Comparison of ENCODE assay signal across 8 cellular contexts in genomic region chr9:755454-756381, GRCh38.
A peak's percentile ranks its signal among the peaks of the same experiment; 100 is the strongest.
DNase-seq lines count a peak whose midpoint lies in the region; ATAC-seq and TF ChIP-seq lines count a peak whose summit lies in the region.

No MANE protein-coding gene starts in this region.

- no peak for TF ChIP-seq CTCF in omental fat pad (IDR thresholded peaks at IDR 0.05)

- H3K4me1 ChIP-seq in thymus (ENCODE audit: control insufficient read depth, insufficient read depth, low read length): peaks cover 6% of the 10 kb centered on the region

- CTCF ChIA-PET in activated CD8-positive, alpha-beta memory T cell treated with anti-CD3 and anti-CD28 coated beads, Interleukin-2, amount 10 ng/mL, durations not matched to agents 7 days and 5 days (lab: Charles Lee): interaction anchor here (0.6 to 12.1 kb wide), 9 partner anchors 9 to 1290 kb away, joined by 3 to 108 read pairs (median 4); no protein-coding TSS in a partner anchor

- peaks cover 79% of the 10 kb centered on the region for H3K4me1 Mint-ChIP-seq in activated CD8-positive, alpha-beta memory T cell treated with anti-CD3 and anti-CD28 coated beads, Interleukin-2, amount 10 ng/mL, durations not matched to agents 7 days and 5 days

- no peaks in the 10 kb centered on the region for H3K36me3 Mint-ChIP-seq in activated CD8-positive, alpha-beta memory T cell treated with anti-CD3 and anti-CD28 coated beads, Interleukin-2, amount 10 ng/mL, durations not matched to agents 7 days and 5 days

- peak overlapping the region; percentile 0 for H3K27ac ChIP-seq in thymus (ENCODE audit: low read depth)

- ATAC-seq in activated CD8-positive, alpha-beta memory T cell treated with anti-CD3 and anti-CD28 coated beads, Interleukin-2, amount 10 ng/mL, durations not matched to agents 7 days and 5 days: peak; percentile 75
- ATAC-seq in omental fat pad (ENCODE audit: low FRiP score): no peak

- no peaks in the 10 kb centered on the region for H3K9me3 Mint-ChIP-seq in activated CD8-positive, alpha-beta memory T cell treated with anti-CD3 and anti-CD28 coated beads, Interleukin-2, amount 10 ng/mL, durations not matched to agents 7 days and 5 days (ENCODE audit: low read depth)

- peaks cover 8% of the 10 kb centered on the region for H3K27me3 Mint-ChIP-seq in activated CD8-positive, alpha-beta memory T cell treated with anti-CD3 and anti-CD28 coated beads, Interleukin-2, amount 10 ng/mL, durations not matched to agents 7 days and 5 days

- H3K9me3 ChIP-seq in thymus (ENCODE audit: control insufficient read depth): no peaks in the 10 kb centered on the region

- no peaks in the 10 kb centered on the region for H3K36me3 ChIP-seq in thymus (ENCODE audit: control insufficient read depth, insufficient read depth)

- peak overlapping the region; percentile 46 for H3K4me3 Mint-ChIP-seq in activated CD8-positive, alpha-beta memory T cell treated with anti-CD3 and anti-CD28 coated beads, Interleukin-2, amount 10 ng/mL, durations not matched to agents 7 days and 5 days

- 93% methylated on average over 12 of the region's 12 CpGs for WGBS in thymus

- H3K4me3 ChIP-seq in thymus (ENCODE audit: low read length): no peak overlapping the region

- peak; percentile 87 for DNase-seq in activated CD8-positive, alpha-beta memory T cell treated with anti-CD3 and anti-CD28 coated beads, Interleukin-2, amount 10 ng/mL, durations not matched to agents 7 days and 5 days
- no peak for DNase-seq in activated CD8-positive, alpha-beta memory T cell treated with anti-CD3 and anti-CD28 coated beads, Interleukin-2, amount 50 U/mL, for 48 hours
- DNase-seq in RKO (ENCODE audit: low spot score) (peak; percentile 56), fibroblast of gingiva (ENCODE audit: low read depth) (peak; percentile 78), NCI-H446 (lab: John Stamatoyannopoulos, UW) (no peak), NCI-H748 treated with DMSO at 0.1 percent for 48 hours (lab: John Stamatoyannopoulos, UW) (no peak), omental fat pad (ENCODE audit: low spot score) (no peak)

- H3K27ac Mint-ChIP-seq in activated CD8-positive, alpha-beta memory T cell treated with anti-CD3 and anti-CD28 coated beads, Interleukin-2, amount 10 ng/mL, durations not matched to agents 7 days and 5 days: peak overlapping the region; percentile 76

- no peaks in the 10 kb centered on the region for H3K27me3 ChIP-seq in thymus (ENCODE audit: control insufficient read depth, insufficient read depth)

Comparison
In these comparisons a context has a peak if more than half of its experiments do, and no peak if none do; other contexts are left out.
1. DNase-seq: peak in activated CD8-positive, alpha-beta memory T cell treated with anti-CD3 and anti-CD28 coated beads, Interleukin-2, amount 10 ng/mL, durations not matched to agents 7 days and 5 days (single experiment), RKO (single experiment) and fibroblast of gingiva (single experiment); none in activated CD8-positive, alpha-beta memory T cell treated with anti-CD3 and anti-CD28 coated beads, Interleukin-2, amount 50 U/mL, for 48 hours (single experiment), NCI-H446 (0 of 2), NCI-H748 treated with DMSO at 0.1 percent for 48 hours (single experiment) and omental fat pad (single experiment).